ENCODE assay signal across 23 cellular contexts in the genomic region with DNA sequence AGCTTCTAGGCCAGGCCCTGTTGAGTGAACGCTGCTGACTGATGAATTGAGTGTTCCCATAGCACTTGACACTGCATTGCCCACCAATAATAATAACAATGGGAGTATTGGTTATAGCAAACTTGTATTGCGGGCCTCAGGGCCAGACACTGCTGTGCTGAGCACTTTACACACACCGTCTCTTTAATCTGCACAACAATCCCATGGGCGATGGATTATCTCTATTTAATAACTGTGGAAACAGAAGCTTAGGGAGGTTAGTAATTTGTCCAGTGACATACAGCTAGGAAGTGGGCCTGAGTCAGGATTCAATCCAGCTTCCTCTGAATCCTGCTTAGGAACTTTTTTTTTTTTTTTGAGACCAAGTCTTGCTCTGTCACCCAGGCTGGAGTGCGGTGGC. TPM values are rescaled to one million over a fixed set of nuclear protein-coding genes. Genes with fewer than 3 reads are reported as not detected.
DNase-seq lines count a peak whose midpoint lies in the region; ATAC-seq and TF ChIP-seq lines count a peak whose summit lies in the region.
"Had no signal": no experiment of that assay in that cellular context is flagged by ENCODE, and none has a peak within 500 bp of the region (broad histone marks: within the 10 kb centered on the region; RNA-seq: fewer than 3 reads in every experiment).

No MANE protein-coding gene starts in this region.

- H3K27ac ChIP-seq in left ventricle myocardium inferior (replicated peaks) = peak overlapping the region; percentile 89
- H3K27ac ChIP-seq in esophagus muscularis mucosa (replicated peaks in 1 of 4) = peak overlapping the region; percentile 76 to 80 (median 78)
- peak overlapping the region; percentile 12 for H3K27ac ChIP-seq in temporal lobe (ENCODE audit: low read depth, low read length)
- H3K27ac ChIP-seq: HL-60, RWPE1, SJCRH30 had no signal

- no peak overlapping the region for H3K4me3 Mint-ChIP-seq in Calu3 (ENCODE audit: low read depth, unreplicated experiment)
- H3K4me3 Mint-ChIP-seq: CD8-positive, alpha-beta T cell had no signal

- 94% methylated on average over 5 of the region's 5 CpGs for WGBS in esophagus muscularis mucosa

- CTCF ChIA-PET in Calu3 (lab: Charles Lee) = interaction anchor here (0.8 to 2.9 kb wide), 3 partner anchors 17 to 118 kb away, joined by 3 to 8 read pairs (median 6); no protein-coding TSS in a partner anchor

- H3K9me3 ChIP-seq in left ventricle myocardium inferior (replicated peaks) (no peaks in the 10 kb centered on the region), esophagus muscularis mucosa (no peaks in the 10 kb centered on the region)
- H3K9me3 ChIP-seq: MG63, SJCRH30 had no signal

- DNase-seq in left ventricle myocardium inferior (no peak), Right ventricle myocardium superior (no peak), NCI-H82 treated with DMSO at 0.1 percent for 48 hours (lab: John Stamatoyannopoulos, UW; ENCODE audit: unreplicated experiment) (peak; percentile 80), esophagus muscularis mucosa (ENCODE audit: extremely low spot score) (no peak), Calu3 (no peak), NAMALWA (ENCODE audit: low spot score) (no peak)
- DNase-seq: AML-193; C1 segment of cervical spinal cord; CD8-positive, alpha-beta T cell; DMS53; GDM1; MG63; NCI-H1092 treated with DMSO at 0.1 percent for 48 hours; NCI-H1436 treated with DMSO at 0.1 percent for 48 hours; NCI-H1930; NCI-H69; SJCRH30 had no signal

- H3K27me3 ChIP-seq in left ventricle myocardium inferior (ENCODE audit: low read depth) = no peaks in the 10 kb centered on the region
- no peaks in the 10 kb centered on the region for H3K27me3 ChIP-seq in esophagus muscularis mucosa
- H3K27me3 ChIP-seq: MG63, SJCRH30 had no signal

- no peaks in the 10 kb centered on the region for H3K9me3 Mint-ChIP-seq in Calu3 (ENCODE audit: low read depth, unreplicated experiment)
- H3K9me3 Mint-ChIP-seq: CD8-positive, alpha-beta T cell had no signal

- peaks cover 43% of the 10 kb centered on the region for H3K27me3 Mint-ChIP-seq in Calu3 (ENCODE audit: unreplicated experiment)

- no peak for TF ChIP-seq POLR2A in esophagus muscularis mucosa (IDR thresholded peaks at IDR 0.05; ENCODE audit: low read depth)

- no peaks in the 10 kb centered on the region for H3K36me3 Mint-ChIP-seq in Calu3 (ENCODE audit: insufficient read depth, unreplicated experiment)
- H3K36me3 Mint-ChIP-seq: CD8-positive, alpha-beta T cell had no signal

- intact Hi-C loops in left ventricle myocardium inferior (cut with micrococcal nuclease) (no loop called here), Right ventricle myocardium superior (cut with DNase I) (no loop called here), esophagus muscularis mucosa (cut with DNase I) (no loop called here), Calu3 (cut with micrococcal nuclease; ENCODE audit: unreplicated experiment) (no loop called here)

- peaks cover 15% of the 10 kb centered on the region for H3K4me1 Mint-ChIP-seq in Calu3 (ENCODE audit: low read depth, unreplicated experiment)

- TF ChIP-seq CTCF in left ventricle myocardium inferior (IDR thresholded peaks at IDR 0.05; ENCODE audit: borderline replicate concordance) (no peak), esophagus muscularis mucosa (IDR thresholded peaks at IDR 0.05) (no peak), Calu3 (IDR thresholded peaks at IDR 0.05; ENCODE audit: unreplicated experiment) (no peak)

- H3K36me3 ChIP-seq in left ventricle myocardium inferior (no peaks in the 10 kb centered on the region), esophagus muscularis mucosa (peaks cover 0 to 10% (median 0%) of the 10 kb centered on the region in 4 donors)
- H3K36me3 ChIP-seq: SJCRH30 had no signal

- BruUV-seq in Calu3 (replicated peaks; lab: Mats Ljungman, UMichigan) = no TSS peak

- H3K27ac Mint-ChIP-seq in Calu3 (ENCODE audit: unreplicated experiment) = no peak overlapping the region
- H3K27ac Mint-ChIP-seq: CD8-positive, alpha-beta T cell had no signal

- peaks cover 98% of the 10 kb centered on the region for H3K4me1 ChIP-seq in left ventricle myocardium inferior
- H3K4me1 ChIP-seq in esophagus muscularis mucosa = peaks cover 66 to 93% (median 74%) of the 10 kb centered on the region in 4 donors

- no peak for TF ChIP-seq EP300 in esophagus muscularis mucosa (IDR thresholded peaks at IDR 0.05)

- H3K4me3 ChIP-seq in left ventricle myocardium inferior (no peak overlapping the region), esophagus muscularis mucosa (no peak overlapping the region)
- H3K4me3 ChIP-seq: K562, MG63, SJCRH30 had no signal

- ATAC-seq in Right ventricle myocardium superior (ENCODE audit: poor library complexity) = no peak
- ATAC-seq in HG02759 (IDR thresholded peaks at IDR 0.05; ENCODE audit: unreplicated experiment) = no peak
- ATAC-seq: CD8-positive, alpha-beta T cell; HepG2; K562 had no signal

RNA-seq across cellular contexts. Expression of gene ARHGAP23, which starts 11.2 kb away (rescaled TPM):
- 60.8 TPM for total RNA-seq in left ventricle myocardium inferior
- total RNA-seq in Right ventricle myocardium superior = 58.3 TPM
- 100 to 1,000 TPM in 2 of 4 donors, 10 to 100 TPM in 2; 58.6 to 150 (median 104) TPM for total RNA-seq in esophagus muscularis mucosa
- total RNA-seq in temporal lobe = 82.4 TPM
- total RNA-seq in Calu3 (2022) = 140 and 304 TPM in 2 replicates
- total RNA-seq: HepG2 had no signal

Comparison
In these comparisons a context has a peak if more than half of its experiments do, and no peak if none do; other contexts are left out.
1. H3K27ac ChIP-seq: peak in every context shown above with its lines; median percentile 89 in left ventricle myocardium inferior; 78 in esophagus muscularis mucosa; 12 in temporal lobe.